In genomic region chr1:166479052-166479631, GRCh38 we compare ENCODE assay signal across 8 cellular contexts.
DNase-seq lines count a peak whose midpoint lies in the region; ATAC-seq and TF ChIP-seq lines count a peak whose summit lies in the region.

No MANE protein-coding gene starts in this region.

- DNase-seq in AG09309 (ENCODE audit: low read depth) (no peak), GM13977 (ENCODE audit: low spot score) (peak; percentile 19), SHP77 (lab: John Stamatoyannopoulos, UW) (peak; percentile 30 to 55), iPS DF 6.9 (ENCODE audit: low read depth, low spot score) (peak; percentile 11), dedifferentiated amniotic fluid mesenchymal stem cell (ENCODE audit: extremely low spot score) (no peak)
- peak; percentile 63 for DNase-seq in activated naive CD8-positive, alpha-beta T cell treated with anti-CD3 and anti-CD28 coated beads, Interleukin-2, amount 50 U/mL, for 24 hours
- DNase-seq in stimulated activated CD4-positive, alpha-beta T cell treated with anti-CD3 and anti-CD28 coated beads, Interleukin-12 subunit alpha, Interleukin-12 subunit beta, amount 100 ng/mL, for 48 hours (ENCODE audit: low read depth in 2 of 3, low spot score in 1 of 3): peak; percentile 14 to 31 (median 19)

- H3K4me3 ChIP-seq in AG09309 (ENCODE audit: control insufficient read depth, low read depth, low read length): no peak overlapping the region
- H3K4me3 ChIP-seq in iPS DF 6.9 (ENCODE audit: low read length): no peak overlapping the region

- no peak overlapping the region for H3K27ac Mint-ChIP-seq in activated naive CD8-positive, alpha-beta T cell treated with anti-CD3 and anti-CD28 coated beads, Interleukin-2, amount 50 U/mL, for 24 hours

- H3K27ac ChIP-seq in iPS DF 6.9 (ENCODE audit: low read length): no peak overlapping the region

- H3K36me3 ChIP-seq in iPS DF 6.9 (ENCODE audit: control insufficient read depth, insufficient read depth, low read length): no peaks in the 10 kb centered on the region

- no peaks in the 10 kb centered on the region for H3K4me1 Mint-ChIP-seq in activated naive CD8-positive, alpha-beta T cell treated with anti-CD3 and anti-CD28 coated beads, Interleukin-2, amount 50 U/mL, for 24 hours

- WGBS in iPS DF 6.9 (ENCODE audit: insufficient coverage, insufficient read length): no CpG with 5 or more reads among the region's 2 CpGs

- no peaks in the 10 kb centered on the region for H3K27me3 ChIP-seq in iPS DF 6.9 (ENCODE audit: control insufficient read depth, insufficient read depth, low read length)

- in situ Hi-C loops in GM13977 (cut with MboI; ENCODE audit: low pct_unique_long_range_greater_than_20kb, low sequenced_read_pairs, unreplicated experiment): loop anchor here (25.0 kb wide), 1 partner anchor 1092 kb away; no protein-coding TSS in a partner anchor

- no peaks in the 10 kb centered on the region for H3K36me3 Mint-ChIP-seq in activated naive CD8-positive, alpha-beta T cell treated with anti-CD3 and anti-CD28 coated beads, Interleukin-2, amount 50 U/mL, for 24 hours (ENCODE audit: low read depth)

- no peaks in the 10 kb centered on the region for H3K4me1 ChIP-seq in iPS DF 6.9 (ENCODE audit: control insufficient read depth, insufficient read depth, low read length)

- no peaks in the 10 kb centered on the region for H3K9me3 ChIP-seq in iPS DF 6.9 (ENCODE audit: control insufficient read depth, insufficient read depth, low read length)

- no peaks in the 10 kb centered on the region for H3K27me3 Mint-ChIP-seq in activated naive CD8-positive, alpha-beta T cell treated with anti-CD3 and anti-CD28 coated beads, Interleukin-2, amount 50 U/mL, for 24 hours

- TF ChIP-seq CTCF in AG09309 (IDR thresholded peaks at IDR 0.05; ENCODE audit: control insufficient read depth, insufficient read depth, low read depth, low read length, missing control alignments) (peak; percentile 69), GM13977 (IDR thresholded peaks at IDR 0.05; ENCODE audit: extremely low read depth, insufficient read depth, missing control alignments) (peak; percentile 86)

- ATAC-seq in HG03571 (IDR thresholded peaks at IDR 0.05; ENCODE audit: unreplicated experiment): peak; percentile 67
- no peak for ATAC-seq in activated naive CD8-positive, alpha-beta T cell treated with anti-CD3 and anti-CD28 coated beads, Interleukin-2, amount 50 U/mL, for 24 hours

- no peaks in the 10 kb centered on the region for H3K9me3 Mint-ChIP-seq in activated naive CD8-positive, alpha-beta T cell treated with anti-CD3 and anti-CD28 coated beads, Interleukin-2, amount 50 U/mL, for 24 hours

- no peak overlapping the region for H3K4me3 Mint-ChIP-seq in activated naive CD8-positive, alpha-beta T cell treated with anti-CD3 and anti-CD28 coated beads, Interleukin-2, amount 50 U/mL, for 24 hours

Comparison
In these comparisons a context has a peak if more than half of its experiments do, and no peak if none do; other contexts are left out.
1. DNase-seq: peak in GM13977 (single experiment), SHP77 (2 of 2), activated naive CD8-positive, alpha-beta T cell treated with anti-CD3 and anti-CD28 coated beads, Interleukin-2, amount 50 U/mL, for 24 hours (single experiment), iPS DF 6.9 (single experiment) and stimulated activated CD4-positive, alpha-beta T cell treated with anti-CD3 and anti-CD28 coated beads, Interleukin-12 subunit alpha, Interleukin-12 subunit beta, amount 100 ng/mL, for 48 hours (3 of 3); none in AG09309 (single experiment) and dedifferentiated amniotic fluid mesenchymal stem cell (single experiment).